Comparison of ENCODE assay signal across 17 cellular contexts in the genomic region with DNA sequence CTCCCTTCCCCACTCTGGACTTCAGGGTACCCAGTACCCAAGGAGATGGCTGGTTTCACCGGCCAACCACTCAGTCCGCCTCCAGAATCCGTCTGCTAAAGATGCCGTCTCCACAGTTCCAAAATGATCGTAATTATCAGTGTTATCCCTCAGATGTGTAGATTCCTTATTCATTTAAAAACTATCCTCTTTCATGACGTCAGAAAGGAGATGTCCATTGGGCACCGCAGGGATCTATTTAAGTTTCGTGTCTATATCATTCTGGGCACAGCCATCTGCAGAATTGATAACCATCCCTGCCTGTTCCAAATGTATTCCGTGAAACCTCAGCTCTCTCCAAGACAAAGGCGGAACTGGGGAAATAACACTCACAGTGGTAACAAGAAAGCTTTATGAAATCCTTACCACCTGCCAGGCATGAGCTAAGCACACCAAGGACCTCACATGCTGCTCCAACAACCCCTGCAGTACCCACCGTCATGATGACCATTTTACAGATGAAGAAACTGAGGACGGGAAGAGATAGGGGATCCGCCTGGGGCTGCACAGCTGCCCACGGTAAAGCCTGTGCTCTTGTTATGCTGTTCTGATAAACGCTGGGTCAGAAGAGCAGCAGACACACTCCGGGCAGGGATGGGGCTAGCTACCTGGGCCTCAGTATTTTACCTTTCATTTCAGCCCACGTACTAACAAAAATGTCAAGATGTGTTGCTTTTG.
DNase-seq lines count a peak whose midpoint lies in the region; ATAC-seq and TF ChIP-seq lines count a peak whose summit lies in the region.
"Had no signal": no experiment of that assay in that cellular context is flagged by ENCODE, and none has a peak within 500 bp of the region (broad histone marks: within the 10 kb centered on the region; RNA-seq: fewer than 3 reads in every experiment).

No MANE protein-coding gene starts in this region.

- no peak overlapping the region for H3K9ac ChIP-seq in SK-N-MC (ENCODE audit: insufficient read length)
- H3K9ac ChIP-seq: BLaER1 had no signal

- TF ChIP-seq CTCF in osteoblast (IDR thresholded peaks at IDR 0.05; ENCODE audit: extremely low read depth, low read depth, low read length), result no peak

- no peak overlapping the region for H2AFZ ChIP-seq in osteoblast (ENCODE audit: low read length)

- no peak overlapping the region for H3K4me2 ChIP-seq in osteoblast (ENCODE audit: insufficient read depth, low read length)
- H3K4me2 ChIP-seq: BLaER1 had no signal

- H3K4me3 Mint-ChIP-seq in activated T-cell treated with anti-CD3 and anti-CD28 coated beads, Interleukin-2, amount 50 U/mL, for 24 hours, result peak overlapping the region; percentile 56
- peak overlapping the region; percentile 46 for H3K4me3 Mint-ChIP-seq in activated naive CD8-positive, alpha-beta T cell treated with anti-CD3 and anti-CD28 coated beads for 36 hours

- no peak for ATAC-seq in GM18511 (IDR thresholded peaks at IDR 0.05; ENCODE audit: unreplicated experiment)
- ATAC-seq: upper lobe of right lung had no signal

- no peaks in the 10 kb centered on the region for H4K20me1 ChIP-seq in osteoblast (ENCODE audit: insufficient read depth, low read length)

- H3K4me3 ChIP-seq in SK-N-MC, result no peak overlapping the region
- no peak overlapping the region for H3K4me3 ChIP-seq in osteoblast (ENCODE audit: insufficient read depth, low read length)
- H3K4me3 ChIP-seq: BLaER1, right atrium auricular region, upper lobe of right lung had no signal

- no peaks in the 10 kb centered on the region for H3K27me3 Mint-ChIP-seq in activated T-cell treated with anti-CD3 and anti-CD28 coated beads, Interleukin-2, amount 50 U/mL, for 24 hours
- no peaks in the 10 kb centered on the region for H3K27me3 Mint-ChIP-seq in activated naive CD8-positive, alpha-beta T cell treated with anti-CD3 and anti-CD28 coated beads for 36 hours

- DNase-seq in activated T-cell treated with anti-CD3 and anti-CD28 coated beads, Interleukin-2, amount 50 U/mL, for 24 hours, result peak; percentile 35
- DNase-seq in activated T-cell treated with anti-CD3 and anti-CD28 coated beads for 4 hours (no peak), SK-N-MC (ENCODE audit: low read depth, low spot score) (no peak), osteoblast (ENCODE audit: insufficient read length, low spot score, missing footprints) (peak; percentile 59), NCI-H2029 (lab: John Stamatoyannopoulos, UW) (no peak), C1 segment of cervical spinal cord (lab: John Stamatoyannopoulos, UW) (no peak)
- no peak for DNase-seq in activated naive CD8-positive, alpha-beta T cell treated with anti-CD3 and anti-CD28 coated beads for 36 hours
- DNase-seq: ACHN; activated CD4-positive, CD25-positive, alpha-beta regulatory T cell; amniotic stem cell; NCI-H1694 treated with DMSO at 0.1 percent for 48 hours; NCI-H69; T1000; upper lobe of right lung had no signal

- peak overlapping the region; percentile 72; the same call in 1 of the 2 replicates for H3K27ac ChIP-seq in SK-N-MC
- no peak overlapping the region for H3K27ac ChIP-seq in osteoblast (ENCODE audit: low read depth, low read length)
- H3K27ac ChIP-seq: BLaER1, right atrium auricular region, upper lobe of right lung had no signal

- no peaks in the 10 kb centered on the region for H3K79me2 ChIP-seq in osteoblast (ENCODE audit: insufficient read depth, low read length)

- H3K27ac Mint-ChIP-seq in activated T-cell treated with anti-CD3 and anti-CD28 coated beads, Interleukin-2, amount 50 U/mL, for 24 hours, result peak overlapping the region; percentile 95
- H3K27ac Mint-ChIP-seq in activated naive CD8-positive, alpha-beta T cell treated with anti-CD3 and anti-CD28 coated beads for 36 hours, result peak overlapping the region; percentile 95

- H3K4me1 Mint-ChIP-seq in activated T-cell treated with anti-CD3 and anti-CD28 coated beads, Interleukin-2, amount 50 U/mL, for 24 hours (ENCODE audit: low read depth), result peaks cover 92% of the 10 kb centered on the region
- H3K4me1 Mint-ChIP-seq in activated naive CD8-positive, alpha-beta T cell treated with anti-CD3 and anti-CD28 coated beads for 36 hours, result peaks cover 93% of the 10 kb centered on the region

- peaks cover 90% of the 10 kb centered on the region for H3K36me3 Mint-ChIP-seq in activated T-cell treated with anti-CD3 and anti-CD28 coated beads, Interleukin-2, amount 50 U/mL, for 24 hours (ENCODE audit: low read depth)
- H3K36me3 Mint-ChIP-seq in activated naive CD8-positive, alpha-beta T cell treated with anti-CD3 and anti-CD28 coated beads for 36 hours, result peaks cover 55% of the 10 kb centered on the region

- peaks cover 99% of the 10 kb centered on the region for H3K36me3 ChIP-seq in SK-N-MC (ENCODE audit: insufficient read depth, low read length)
- H3K36me3 ChIP-seq in osteoblast (ENCODE audit: insufficient read depth, low read length), result no peaks in the 10 kb centered on the region
- H3K36me3 ChIP-seq: right atrium auricular region, upper lobe of right lung had no signal

- H3K27me3 ChIP-seq in osteoblast (ENCODE audit: insufficient read depth, low read length), result no peaks in the 10 kb centered on the region
- H3K27me3 ChIP-seq: BLaER1, right atrium auricular region, upper lobe of right lung had no signal

- no peaks in the 10 kb centered on the region for H3K9me3 Mint-ChIP-seq in activated T-cell treated with anti-CD3 and anti-CD28 coated beads, Interleukin-2, amount 50 U/mL, for 24 hours
- no peaks in the 10 kb centered on the region for H3K9me3 Mint-ChIP-seq in activated naive CD8-positive, alpha-beta T cell treated with anti-CD3 and anti-CD28 coated beads for 36 hours

- H3K4me1 ChIP-seq in osteoblast (ENCODE audit: insufficient read depth, low read length), result no peaks in the 10 kb centered on the region
- H3K4me1 ChIP-seq: right atrium auricular region, upper lobe of right lung had no signal

- H3K9me3 ChIP-seq in SK-N-MC (ENCODE audit: low read depth, low read length) (no peaks in the 10 kb centered on the region), osteoblast (ENCODE audit: low read depth, low read length) (no peaks in the 10 kb centered on the region)
- H3K9me3 ChIP-seq: BLaER1, right atrium auricular region, upper lobe of right lung had no signal

Comparison
In these comparisons a context has a peak if more than half of its experiments do, and no peak if none do; other contexts are left out.
1. DNase-seq: peak in activated T-cell treated with anti-CD3 and anti-CD28 coated beads, Interleukin-2, amount 50 U/mL, for 24 hours (single experiment) and osteoblast (single experiment); none in activated T-cell treated with anti-CD3 and anti-CD28 coated beads for 4 hours (single experiment), SK-N-MC (single experiment), activated naive CD8-positive, alpha-beta T cell treated with anti-CD3 and anti-CD28 coated beads for 36 hours (single experiment), NCI-H2029 (single experiment) and C1 segment of cervical spinal cord (0 of 14).